Comparison of ENCODE assay signal across 19 cellular contexts in the genomic region with DNA sequence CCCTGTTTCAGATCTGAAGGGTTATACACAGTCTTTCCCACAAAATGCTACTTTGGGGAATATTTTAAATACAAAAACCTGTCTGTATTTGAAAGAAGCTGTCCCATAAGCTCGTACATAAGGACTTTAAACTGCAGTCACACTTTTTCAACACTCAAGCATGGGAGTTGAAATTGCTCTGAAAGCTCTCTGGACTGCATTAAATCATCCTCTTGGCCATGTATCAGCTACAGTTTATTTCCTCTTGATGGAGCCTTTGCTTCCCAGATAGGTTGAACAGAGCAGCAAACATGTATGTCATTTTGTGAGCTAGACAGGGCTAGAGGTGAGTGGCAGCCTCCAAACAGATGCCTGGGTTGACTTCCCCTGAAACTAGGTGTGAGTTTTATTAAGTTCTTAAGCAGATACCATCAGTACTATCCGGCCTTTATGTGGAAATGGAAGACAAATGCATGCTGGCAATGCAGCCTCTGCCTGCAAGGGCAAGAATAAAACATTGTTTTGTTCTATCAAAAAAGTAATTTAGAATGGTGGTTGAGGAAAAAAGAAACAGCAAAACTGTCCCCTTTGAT.
"Had no signal": no experiment of that assay in that cellular context is flagged by ENCODE, and none has a peak within 500 bp of the region (broad histone marks: within the 10 kb centered on the region; RNA-seq: fewer than 3 reads in every experiment).

No MANE protein-coding gene starts in this region.

- H3K27ac Mint-ChIP-seq: naive thymus-derived CD4-positive, alpha-beta T cell had no signal

- H3K27ac ChIP-seq: gastrocnemius medialis, neutrophil, thoracic aorta, transverse colon had no signal

- H3K4me3 ChIP-seq: gastrocnemius medialis, lung, smooth muscle cell, thoracic aorta, transverse colon had no signal

- H3K36me3 Mint-ChIP-seq: naive thymus-derived CD4-positive, alpha-beta T cell had no signal

- H3K27me3 ChIP-seq: gastrocnemius medialis, neutrophil, transverse colon had no signal

- DNase-seq: central memory CD4-positive, alpha-beta T cell; cortex of kidney; effector memory CD4-positive, alpha-beta T cell; gastrocnemius medialis; glutamatergic neuron; left cardiac atrium; left ventricle myocardium superior; mesendoderm; naive thymus-derived CD4-positive, alpha-beta T cell; posterior cingulate gyrus; right cardiac atrium; stimulated activated CD4-positive, alpha-beta T cell treated with anti-CD3 and anti-CD28 coated beads, Interleukin-2, amount 100 ng/mL, for 48 hours; stimulated activated naive CD8-positive, alpha-beta T cell treated with anti-CD3 and anti-CD28 coated beads, Interleukin-15, Interleukin-2, amounts not matched to agents 100 U/mL and 50 U/mL, for 24 hours; transverse colon had no signal

- H3K4me1 Mint-ChIP-seq: naive thymus-derived CD4-positive, alpha-beta T cell had no signal

- ATAC-seq: esophagus mucosa; left cardiac atrium; left ventricle myocardium superior; naive thymus-derived CD4-positive, alpha-beta T cell; right cardiac atrium; stimulated activated naive CD8-positive, alpha-beta T cell treated with anti-CD3 and anti-CD28 coated beads, Interleukin-15, Interleukin-2, amounts not matched to agents 100 U/mL and 50 U/mL, for 24 hours had no signal

- H3K4me3 Mint-ChIP-seq: naive thymus-derived CD4-positive, alpha-beta T cell had no signal
